ENCODE assay signal across 8 cellular contexts in genomic region chr18:57803119-57803969, GRCh38. TPM values are rescaled to one million over a fixed set of nuclear protein-coding genes. Genes with fewer than 3 reads are reported as not detected.
DNase-seq lines count a peak whose midpoint lies in the region; ATAC-seq and TF ChIP-seq lines count a peak whose summit lies in the region.

ATP8B1 (minus strand) TSS chr18:57803315; CDS start chr18:57731807, 71,508 bp downstream.

- H3K27ac ChIP-seq in brain microvascular endothelial cell: peak within 1 kb of the TSS; percentile 74
- no peak within 1 kb of the TSS for H3K27ac ChIP-seq in iPS-18a (ENCODE audit: low read length)
- no peak within 1 kb of the TSS for H3K27ac ChIP-seq in CD4-positive, alpha-beta T cell (ENCODE audit: low read depth, low read length)

- H3K4me3 Mint-ChIP-seq in CD4-positive, alpha-beta T cell: no peak within 1 kb of the TSS

- no peaks in the 10 kb centered on the region for H3K36me3 Mint-ChIP-seq in CD4-positive, alpha-beta T cell (ENCODE audit: low read depth)

- H3K27me3 ChIP-seq in brain microvascular endothelial cell (replicated peaks) (no peaks in the 10 kb centered on the region), iPS-18a (ENCODE audit: control insufficient read depth, insufficient read depth, low read length) (peaks cover 64% of the 10 kb centered on the region)
- peaks cover 49% of the 10 kb centered on the region for H3K27me3 ChIP-seq in CD4-positive, alpha-beta T cell (ENCODE audit: control insufficient read depth, insufficient read depth, low read length)

- CTCF ChIA-PET in CD4-positive, alpha-beta T cell (lab: Charles Lee): no interaction called here

- H3K4me3 ChIP-seq in brain microvascular endothelial cell (ENCODE audit: low read depth, low read length): peak within 1 kb of the TSS; percentile 84
- H3K4me3 ChIP-seq in iPS-18a (ENCODE audit: low read length): peak within 1 kb of the TSS; percentile 81
- peak within 1 kb of the TSS; percentile 84 for H3K4me3 ChIP-seq in skeletal muscle cell (ENCODE audit: low read depth, low read length)

- peak; percentile 58 for ATAC-seq in GM21381 (IDR thresholded peaks at IDR 0.05; ENCODE audit: unreplicated experiment)
- no peak for ATAC-seq in CD4-positive, alpha-beta T cell (ENCODE audit: poor library complexity)

- H3K36me3 ChIP-seq in brain microvascular endothelial cell (replicated peaks): no peaks in the 10 kb centered on the region
- no peaks in the 10 kb centered on the region for H3K36me3 ChIP-seq in iPS-18a (ENCODE audit: control insufficient read depth, low read depth, low read length)

- H3K9ac ChIP-seq in iPS-18a (ENCODE audit: low read length): peak within 1 kb of the TSS; percentile 8

- H3K27ac Mint-ChIP-seq in CD4-positive, alpha-beta T cell: no peak within 1 kb of the TSS

- no peaks in the 10 kb centered on the region for H3K9me3 ChIP-seq in iPS-18a (ENCODE audit: control insufficient read depth, low read depth, low read length)
- no peaks in the 10 kb centered on the region for H3K9me3 ChIP-seq in CD4-positive, alpha-beta T cell (ENCODE audit: control insufficient read depth, low read length)

- no peak for TF ChIP-seq CTCF in brain microvascular endothelial cell (IDR thresholded peaks at IDR 0.05; ENCODE audit: low read depth, low read length, missing control alignments)
- TF ChIP-seq CTCF in CD4-positive, alpha-beta T cell (IDR thresholded peaks at IDR 0.05): no peak

- POLR2A ChIA-PET in CD4-positive, alpha-beta T cell (lab: Charles Lee): no interaction called here

- H3K27me3 Mint-ChIP-seq in CD4-positive, alpha-beta T cell: peaks cover 61% of the 10 kb centered on the region

- no peaks in the 10 kb centered on the region for H3K4me1 Mint-ChIP-seq in CD4-positive, alpha-beta T cell (ENCODE audit: low read depth)

- no peaks in the 10 kb centered on the region for H3K9me3 Mint-ChIP-seq in CD4-positive, alpha-beta T cell

- intact Hi-C loops in CD4-positive, alpha-beta T cell (cut with DNase I, micrococcal nuclease): no loop called here

- H3K4me1 ChIP-seq in iPS-18a (ENCODE audit: control insufficient read depth, low read depth, low read length): no peaks in the 10 kb centered on the region

- in situ Hi-C loops in brain microvascular endothelial cell (cut with HindIII; ENCODE audit: low pct_ligation_motif_present, low sequenced_read_pairs): no loop called here

- DNase-seq in COLO668 (lab: John Stamatoyannopoulos, UW; ENCODE audit: unreplicated experiment) (peak; percentile 99), NCI-H146 (lab: John Stamatoyannopoulos, UW) (peak; percentile 98), brain microvascular endothelial cell (no peak), skeletal muscle cell (ENCODE audit: low read depth) (no peak), Kasumi-1 (lab: John Stamatoyannopoulos, UW) (no peak)
- DNase-seq in CD4-positive, alpha-beta T cell: no peak

RNA-seq across cellular contexts. Expression of gene ATP8B1, which starts in this region (rescaled TPM):
- not detected for total RNA-seq in CD4-positive, alpha-beta T cell

Comparison
In these comparisons a context has a peak if more than half of its experiments do, and no peak if none do; other contexts are left out.
1. DNase-seq: peak in COLO668 (single experiment) and NCI-H146 (single experiment); none in brain microvascular endothelial cell (single experiment), skeletal muscle cell (single experiment), Kasumi-1 (0 of 2) and CD4-positive, alpha-beta T cell (0 of 10).
2. Peak in every context shown above with its lines, with median percentiles within 50 percentile points of each other: H3K4me3 ChIP-seq.